Comparison of ENCODE assay signal across 23 cellular contexts in genomic region chr10:43117777-43118583, GRCh38.
"Had no signal": no experiment of that assay in that cellular context is flagged by ENCODE, and none has a peak within 500 bp of the region (broad histone marks: within the 10 kb centered on the region; RNA-seq: fewer than 3 reads in every experiment).

No MANE protein-coding gene starts in this region.

- FAIRE-seq: endothelial cell of umbilical vein had no signal

- H3K4me3 Mint-ChIP-seq: activated naive CD8-positive, alpha-beta T cell; immature natural killer cell; nephron; stimulated activated naive CD8-positive, alpha-beta T cell treated with anti-CD3 and anti-CD28 coated beads, Interleukin-15, amount 100 ng/mL, for 72 hours; T-cell had no signal

- H3K36me3 ChIP-seq: esophagus squamous epithelium, heart right ventricle, right atrium auricular region, suprapubic skin, transverse colon had no signal

- DNase-seq: activated T-cell treated with anti-CD3 and anti-CD28 coated beads for 4 hours; dermis blood vessel endothelial cell; effector memory CD4-positive, alpha-beta T cell; esophagus squamous epithelium; heart right ventricle; immature natural killer cell; kidney glomerular epithelial cell; mesendoderm; occipital lobe; SIG-M5; stimulated activated CD4-positive, alpha-beta T cell treated with anti-CD3 and anti-CD28 coated beads, Interleukin-15, amount 100 ng/mL, for 24 hours; stimulated activated CD4-positive, alpha-beta T cell treated with anti-CD3 and anti-CD28 coated beads, Interleukin-2, amount 100 ng/mL, for 48 hours; stimulated activated naive CD8-positive, alpha-beta T cell treated with anti-CD3 and anti-CD28 coated beads, Interleukin-15, amount 100 ng/mL, for 72 hours; T-cell; transverse colon had no signal

- H3K4me3 ChIP-seq: esophagus squamous epithelium, heart right ventricle, right atrium auricular region, skin epidermis, suprapubic skin, transverse colon had no signal

- H3K4me1 ChIP-seq: right atrium auricular region had no signal

- H3K36me3 Mint-ChIP-seq: activated naive CD8-positive, alpha-beta T cell; immature natural killer cell; T-cell had no signal

- H3K9me3 Mint-ChIP-seq: activated T-helper 2 cell treated with anti-CD3 and anti-CD28 coated beads, Interferon-gamma antibody, Interleukin-2, Interleukin-4, amounts not matched to agents 10 μg/mL and 5 μg/mL and 100 μg/mL, durations not matched to agents 14 hours and 24 hours and 36 hours; immature natural killer cell; nephron; stimulated activated naive CD8-positive, alpha-beta T cell treated with anti-CD3 and anti-CD28 coated beads, Interleukin-15, amount 100 ng/mL, for 72 hours; T-cell had no signal

- H3K27ac ChIP-seq: esophagus squamous epithelium, heart right ventricle, right atrium auricular region, skin epidermis, suprapubic skin, transverse colon had no signal

- H3K27ac Mint-ChIP-seq: activated naive CD8-positive, alpha-beta T cell; nephron; progenitor cell of endocrine pancreas had no signal

- H3K9me3 ChIP-seq: esophagus squamous epithelium, heart right ventricle, right atrium auricular region, suprapubic skin, transverse colon had no signal

- H3K27me3 ChIP-seq: esophagus squamous epithelium, heart right ventricle, right atrium auricular region, suprapubic skin, transverse colon had no signal

- H3K27me3 Mint-ChIP-seq: activated naive CD8-positive, alpha-beta T cell; stimulated activated naive CD8-positive, alpha-beta T cell treated with anti-CD3 and anti-CD28 coated beads, Interleukin-15, amount 100 ng/mL, for 72 hours; T-cell had no signal
